Comparison of ENCODE assay signal across 9 cellular contexts in the genomic region with DNA sequence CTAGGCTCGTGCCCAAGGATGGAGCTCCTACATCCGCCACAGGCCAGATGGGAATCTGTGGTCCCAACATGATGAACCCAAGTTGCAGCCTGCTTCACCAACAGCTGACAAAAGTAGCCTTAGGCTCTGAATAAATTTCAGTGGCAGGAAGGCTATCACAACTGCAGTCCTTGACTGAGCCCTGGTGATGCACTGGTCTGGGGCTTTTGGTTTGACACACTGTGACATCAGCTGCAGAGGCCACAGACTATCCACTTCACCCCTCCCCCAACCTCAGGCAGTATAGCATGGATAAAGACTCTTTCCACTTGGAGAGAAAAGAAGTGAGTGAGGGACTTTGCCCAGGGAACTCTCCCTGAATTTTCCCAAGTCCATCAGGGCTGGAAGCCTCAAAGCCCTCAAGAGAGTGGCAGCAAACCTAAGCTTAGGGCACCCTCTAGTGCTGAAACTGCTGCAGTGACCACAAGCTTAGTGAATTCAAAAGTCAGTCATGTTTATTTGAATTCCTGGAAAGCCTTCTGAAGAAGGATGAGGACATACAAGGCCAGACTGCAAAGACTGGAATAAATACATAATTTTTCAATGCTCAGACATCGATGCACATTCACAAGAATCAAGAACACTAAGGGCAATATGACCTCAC.
DNase-seq lines count a peak whose midpoint lies in the region; ATAC-seq and TF ChIP-seq lines count a peak whose summit lies in the region.
"Had no signal": no experiment of that assay in that cellular context is flagged by ENCODE, and none has a peak within 500 bp of the region (broad histone marks: within the 10 kb centered on the region; RNA-seq: fewer than 3 reads in every experiment).

No MANE protein-coding gene starts in this region.

- 76 to 100% methylated on average over 1 to 3 of the region's 3 CpGs for WGBS in endodermal cell (ENCODE audit: insufficient coverage in 1 of 2, insufficient read length in 1 of 2), 2 experiments

- no peak overlapping the region for H3K9ac ChIP-seq in endodermal cell (ENCODE audit: extremely low read depth, low read length, poor library complexity, severe bottlenecking)

- no peaks in the 10 kb centered on the region for H3K36me3 ChIP-seq in cardiac muscle cell
- no peaks in the 10 kb centered on the region for H3K36me3 ChIP-seq in right atrium auricular region
- no peaks in the 10 kb centered on the region for H3K36me3 ChIP-seq in endodermal cell (ENCODE audit: control insufficient read depth, insufficient read depth, low read length)
- no peaks in the 10 kb centered on the region for H3K36me3 ChIP-seq in upper lobe of right lung

- H3K27ac ChIP-seq in cardiac muscle cell (no peak overlapping the region), right atrium auricular region (no peak overlapping the region), endodermal cell (ENCODE audit: low read depth, low read length) (no peak overlapping the region), upper lobe of right lung (no peak overlapping the region)

- no peaks in the 10 kb centered on the region for H3K9me3 ChIP-seq in cardiac muscle cell (ENCODE audit: low read depth)
- peaks cover 0 to 12% of the 10 kb centered on the region in 2 donors for H3K9me3 ChIP-seq in right atrium auricular region
- H3K9me3 ChIP-seq in endodermal cell (ENCODE audit: control insufficient read depth, low read length): no peaks in the 10 kb centered on the region
- H3K9me3 ChIP-seq in upper lobe of right lung: no peaks in the 10 kb centered on the region

- no peaks in the 10 kb centered on the region for H3K27me3 Mint-ChIP-seq in endodermal cell (ENCODE audit: insufficient read depth)
- H3K27me3 Mint-ChIP-seq: activated naive CD8-positive, alpha-beta T cell had no signal

- H3K4me3 Mint-ChIP-seq in endodermal cell: no peak overlapping the region
- H3K4me3 Mint-ChIP-seq: activated naive CD8-positive, alpha-beta T cell had no signal

- intact Hi-C loops in upper lobe of right lung (cut with DNase I): no loop called here

- H3K27ac Mint-ChIP-seq in endodermal cell: no peak overlapping the region
- H3K27ac Mint-ChIP-seq: activated naive CD8-positive, alpha-beta T cell had no signal

- ATAC-seq in upper lobe of right lung: no peak
- no peak for ATAC-seq in HG02571 (IDR thresholded peaks at IDR 0.05; ENCODE audit: unreplicated experiment)

- H3K4me3 ChIP-seq in cardiac muscle cell (no peak overlapping the region), right atrium auricular region (no peak overlapping the region), LNCaP clone FGC (ENCODE audit: low read depth, low read length) (no peak overlapping the region), endodermal cell (ENCODE audit: low read length) (no peak overlapping the region), upper lobe of right lung (no peak overlapping the region)

- TF ChIP-seq CTCF in cardiac muscle cell (IDR thresholded peaks at IDR 0.05; ENCODE audit: low read depth, low read length) (peak; percentile 51), right atrium auricular region (IDR thresholded peaks at IDR 0.05) (peak in 1 of 2 donors; percentile 25), LNCaP clone FGC (IDR thresholded peaks at IDR 0.05; ENCODE audit: control insufficient read depth, extremely low read depth, insufficient read depth) (peak; percentile 74), endodermal cell (conservative IDR thresholded peaks at IDR 0.05) (peak; percentile 79), upper lobe of right lung (IDR thresholded peaks at IDR 0.05) (peak; percentile 17)

- no peaks in the 10 kb centered on the region for H3K4me1 Mint-ChIP-seq in endodermal cell

- no peaks in the 10 kb centered on the region for H3K27me3 ChIP-seq in cardiac muscle cell
- H3K27me3 ChIP-seq in right atrium auricular region: no peaks in the 10 kb centered on the region
- H3K27me3 ChIP-seq in endodermal cell (ENCODE audit: control insufficient read depth, insufficient read depth, low read length, poor library complexity, severe bottlenecking): no peaks in the 10 kb centered on the region
- H3K27me3 ChIP-seq in upper lobe of right lung: no peaks in the 10 kb centered on the region

- peaks cover 24% of the 10 kb centered on the region for H3K9me3 Mint-ChIP-seq in endodermal cell

- DNase-seq in cardiac muscle cell (ENCODE audit: low read depth in 1 of 2, low spot score in 1 of 2) (peak; percentile 48 to 61), right atrium auricular region (ENCODE audit: low spot score) (no peak), LNCaP clone FGC (ENCODE audit: low read depth) (no peak), endodermal cell (peak; percentile 72), upper lobe of right lung (no peak), A172 (ENCODE audit: low spot score) (no peak), NCI-H2107 (lab: John Stamatoyannopoulos, UW) (no peak)

- H3K36me3 Mint-ChIP-seq in endodermal cell (ENCODE audit: low read depth): no peaks in the 10 kb centered on the region
- H3K36me3 Mint-ChIP-seq: activated naive CD8-positive, alpha-beta T cell had no signal

- no peaks in the 10 kb centered on the region for H3K4me1 ChIP-seq in cardiac muscle cell (ENCODE audit: low read depth)
- no peaks in the 10 kb centered on the region for H3K4me1 ChIP-seq in right atrium auricular region
- H3K4me1 ChIP-seq in endodermal cell (ENCODE audit: control insufficient read depth, insufficient read depth, low read length): no peaks in the 10 kb centered on the region
- no peaks in the 10 kb centered on the region for H3K4me1 ChIP-seq in upper lobe of right lung

Comparison
In these comparisons a context has a peak if more than half of its experiments do, and no peak if none do; other contexts are left out.
1. DNase-seq: peak in cardiac muscle cell (2 of 2) and endodermal cell (single experiment); none in right atrium auricular region (single experiment), LNCaP clone FGC (single experiment), upper lobe of right lung (single experiment), A172 (single experiment) and NCI-H2107 (single experiment).